Comparison of ENCODE assay signal across 20 cellular contexts in the genomic region with DNA sequence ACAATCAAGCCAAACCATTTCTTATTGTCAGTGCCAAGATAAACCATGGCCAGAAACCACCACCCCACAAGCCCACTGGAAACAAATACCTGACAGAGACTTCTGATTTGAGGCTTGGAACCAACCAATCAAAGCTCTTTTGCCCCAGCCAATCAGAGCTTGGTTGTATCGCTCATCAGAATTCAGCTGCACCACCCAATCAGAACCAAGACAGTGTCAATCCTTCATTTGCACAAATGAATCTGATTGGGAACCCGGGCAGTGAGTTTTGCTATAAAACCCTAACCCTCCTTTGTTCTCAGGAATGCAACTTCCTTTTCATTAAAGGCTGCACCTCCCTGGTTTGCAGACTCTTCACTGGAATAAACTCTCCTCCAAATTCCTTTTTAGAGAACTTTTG.
DNase-seq lines count a peak whose midpoint lies in the region; ATAC-seq, FAIRE-seq and TF ChIP-seq lines count a peak whose summit lies in the region.
"Had no signal": no experiment of that assay in that cellular context is flagged by ENCODE, and none has a peak within 500 bp of the region (broad histone marks: within the 10 kb centered on the region; RNA-seq: fewer than 3 reads in every experiment).

No MANE protein-coding gene starts in this region.

- no peak for TF ChIP-seq EP300 in K562 (IDR thresholded peaks at IDR 0.05; ENCODE audit: low read length)

- CTCF ChIA-PET in OCI-LY7 (lab: Charles Lee; ENCODE audit: unreplicated experiment), result no interaction called here
- CTCF ChIA-PET in K562 (lab: Yijun Ruan, JAX; ENCODE audit: low intra/inter-chr PET ratio), result no interaction called here

- H3K9ac ChIP-seq in K562 (ENCODE audit: insufficient read depth in 1 of 2, low read depth in 2 of 2, low read length in 2 of 2) (no peak overlapping the region), mesendoderm (ENCODE audit: low read length) (no peak overlapping the region)
- H3K9ac ChIP-seq: BLaER1 treated with 17β-estradiol and CSF1 and Interleukin-3, amounts not matched to agents 10 nM and 100 nM; KMS-11 had no signal

- no peak overlapping the region for H2BK5ac ChIP-seq in mesendoderm (ENCODE audit: low read length)

- intact Hi-C loops in OCI-LY7 (cut with micrococcal nuclease; ENCODE audit: unreplicated experiment), result no loop called here
- intact Hi-C loops in K562 (cut with micrococcal nuclease), result no loop called here

- no peak overlapping the region for H3K18ac ChIP-seq in mesendoderm (ENCODE audit: low read length)

- TF ChIP-seq RAD21 in K562 (CRISPR knock-in tag; conservative IDR thresholded peaks at IDR 0.05 in 1 of 2, IDR thresholded peaks at IDR 0.05 in 1 of 2), result no peak

- no peak overlapping the region for H4K8ac ChIP-seq in mesendoderm (ENCODE audit: low read depth, low read length)

- no peaks in the 10 kb centered on the region for H4K20me1 ChIP-seq in DOHH2 (ENCODE audit: control insufficient read depth, insufficient read depth, low read depth, low read length)
- no peaks in the 10 kb centered on the region for H4K20me1 ChIP-seq in OCI-LY7 (ENCODE audit: insufficient read depth, low read length)
- 0 out of 2 replicates have a peak, but pooled peaks cover 2% of the 10 kb centered on the region for H4K20me1 ChIP-seq in K562 (replicated peaks; ENCODE audit: control insufficient read depth, insufficient read depth, low read length)
- H4K20me1 ChIP-seq: BLaER1 treated with 17β-estradiol and CSF1 and Interleukin-3, amounts not matched to agents 10 nM and 100 nM had no signal

- H3K4me1 ChIP-seq in DOHH2 (ENCODE audit: control insufficient read depth, low read length) (peaks cover 81% of the 10 kb centered on the region), OCI-LY7 (ENCODE audit: insufficient read depth, low read length, poor library complexity, severe bottlenecking) (peaks cover 16% of the 10 kb centered on the region), K562 (replicated peaks in 1 of 2; ENCODE audit: control insufficient read depth in 2 of 2, insufficient read depth in 2 of 2, low read length in 2 of 2) (peaks cover 0 to 12% of the 10 kb centered on the region in 2 experiments; a peak in 2 of 5 replicates), mesendoderm (ENCODE audit: control insufficient read depth, low read depth, low read length) (no peaks in the 10 kb centered on the region)
- H3K4me1 ChIP-seq: BLaER1 treated with 17β-estradiol and CSF1 and Interleukin-3, amounts not matched to agents 10 nM and 100 nM had no signal

- H3K56ac ChIP-seq in mesendoderm (ENCODE audit: low read length), result no peak overlapping the region

- POLR2A ChIA-PET in OCI-LY7 (lab: Charles Lee) (interaction anchor here (0.6 to 1.6 kb wide), 8 partner anchors 13 to 191 kb away, joined by 3 to 6 read pairs (median 3); no protein-coding TSS in a partner anchor), K562 (lab: Yijun Ruan, JAX) (interaction anchor here (1.1 to 1.2 kb wide), 2 partner anchors 9 to 187 kb away, joined by 3 read pairs; no protein-coding TSS in a partner anchor)

- H4K5ac ChIP-seq in mesendoderm (ENCODE audit: low read length), result no peak overlapping the region

- H3K4me3 ChIP-seq in DOHH2 (ENCODE audit: low read length) (peak overlapping the region; percentile 31), OCI-LY7 (ENCODE audit: low read depth, low read length, poor library complexity, severe bottlenecking) (no peak overlapping the region), K562 (no peak overlapping the region), mesendoderm (ENCODE audit: low read length) (no peak overlapping the region)
- H3K4me3 ChIP-seq: BLaER1 treated with 17β-estradiol and CSF1 and Interleukin-3, amounts not matched to agents 10 nM and 100 nM had no signal

- H2AFZ ChIP-seq in OCI-LY7 (ENCODE audit: low read length) (no peak overlapping the region), K562 (ENCODE audit: low read depth, low read length) (no peak overlapping the region)

- DNase-seq in OCI-LY7 (ENCODE audit: low spot score) (no peak), K562 (ENCODE audit: extremely low read depth in 1 of 4, low spot score in 3 of 4) (peak in 1 of 4 experiments; percentile 32), mesendoderm (peak; percentile 69), amygdala (lab: John Stamatoyannopoulos, UW) (no peak), SKM-1 treated with dmso at 0.1 percent for 144 hours (lab: John Stamatoyannopoulos, UW; ENCODE audit: unreplicated experiment) (no peak), medulla oblongata (ENCODE audit: extremely low spot score) (no peak)
- no peak for DNase-seq in activated T-cell treated with anti-CD3 and anti-CD28 coated beads, Interleukin-2, amount 50 U/mL, for 1 hour
- DNase-seq: DMS 273 treated with DMSO at 0.1 percent for 48 hours; NCI-H187; NCI-H345; NCI-H69; NK-92 treated with Interleukin-12 subunit alpha and Interleukin-12 subunit beta, amount 100 ng/mL, for 24 hours; PC-3 had no signal

- H3K4ac ChIP-seq in mesendoderm (ENCODE audit: low read depth, low read length), result peak overlapping the region; percentile 12

- peaks cover 1% of the 10 kb centered on the region for H3K79me1 ChIP-seq in mesendoderm (ENCODE audit: low read length)

- no peak for TF ChIP-seq POLR2A in K562 (conservative IDR thresholded peaks at IDR 0.05)

- H3K9me1 ChIP-seq in K562 (ENCODE audit: control insufficient read depth, insufficient read depth, low read length), result no peaks in the 10 kb centered on the region

- BruUV-seq in OCI-LY7 (replicated peaks; lab: Mats Ljungman, UMichigan) (no TSS peak), K562 (replicated peaks; lab: Mats Ljungman, UMichigan) (no TSS peak)

- H3F3A ChIP-seq in DOHH2 (ENCODE audit: control insufficient read depth, insufficient read depth), result peaks cover 7% of the 10 kb centered on the region; the same call in 1 of the 2 replicates

- ATAC-seq in K562, result peak; percentile 61
- ATAC-seq: HCT116, HepG2, PC-3 had no signal

- H3K27me3 ChIP-seq in DOHH2 (ENCODE audit: control insufficient read depth, low read length), result no peaks in the 10 kb centered on the region
- no peaks in the 10 kb centered on the region for H3K27me3 ChIP-seq in K562 (ENCODE audit: control insufficient read depth in 2 of 2, insufficient read depth in 2 of 2, low read length in 2 of 2)
- no peaks in the 10 kb centered on the region for H3K27me3 ChIP-seq in mesendoderm (ENCODE audit: insufficient read depth, low read length, poor library complexity)
- H3K27me3 ChIP-seq: BLaER1 treated with 17β-estradiol and CSF1 and Interleukin-3, amounts not matched to agents 10 nM and 100 nM had no signal

- TF ChIP-seq CTCF in DOHH2 (IDR thresholded peaks at IDR 0.05; ENCODE audit: low read depth, low read length, poor library complexity, severe bottlenecking) (no peak), OCI-LY7 (conservative IDR thresholded peaks at IDR 0.05; ENCODE audit: low read length) (no peak), K562 (IDR thresholded peaks at IDR 0.05 in 2 of 3, conservative IDR thresholded peaks at IDR 0.05 in 1 of 3; ENCODE audit: insufficient read depth in 2 of 3, low read depth in 1 of 3, low read length in 3 of 3) (no peak)

- WGBS in K562 (ENCODE audit: insufficient coverage, low coverage, missing lambda C conversion rate), result 52% methylated on average over 2 of the region's 2 CpGs
- WGBS in mesendoderm (ENCODE audit: extremely low coverage, insufficient coverage, low lambda C conversion rate), result no CpG with 5 or more reads among the region's 2 CpGs

- H3K79me2 ChIP-seq in DOHH2 (ENCODE audit: control insufficient read depth, low read length) (peaks cover 55% of the 10 kb centered on the region), OCI-LY7 (ENCODE audit: insufficient read depth, low read depth, low read length) (no peaks in the 10 kb centered on the region), K562 (ENCODE audit: control insufficient read depth, insufficient read depth, low read length) (peaks cover 17% of the 10 kb centered on the region; the same call in 2 of the 3 replicates), mesendoderm (ENCODE audit: control insufficient read depth, insufficient read depth, low read length) (peaks cover 2% of the 10 kb centered on the region)

- H3K9me3 ChIP-seq in DOHH2 (ENCODE audit: control insufficient read depth, insufficient read depth, low read length) (no peaks in the 10 kb centered on the region), OCI-LY7 (ENCODE audit: low read length) (no peaks in the 10 kb centered on the region), K562 (replicated peaks; ENCODE audit: control insufficient read depth, insufficient read depth, low read depth, low read length) (no peaks in the 10 kb centered on the region)
- H3K9me3 ChIP-seq: BLaER1 treated with 17β-estradiol and CSF1 and Interleukin-3, amounts not matched to agents 10 nM and 100 nM had no signal

- H3K23ac ChIP-seq in mesendoderm (ENCODE audit: low read length), result no peak overlapping the region

- H3K9me2 ChIP-seq in DOHH2 (replicated peaks; ENCODE audit: control insufficient read depth, low read length), result no peaks in the 10 kb centered on the region
- no peaks in the 10 kb centered on the region for H3K9me2 ChIP-seq in OCI-LY7 (ENCODE audit: insufficient read depth, low read length)

- no peak overlapping the region for H2AK5ac ChIP-seq in mesendoderm (ENCODE audit: low read length)

- H2BK15ac ChIP-seq in mesendoderm (replicated peaks; ENCODE audit: low read depth), result no peak overlapping the region

- H3K27ac ChIP-seq in DOHH2 (ENCODE audit: low read depth, low read length), result peak overlapping the region; percentile 29
- H3K27ac ChIP-seq in OCI-LY7 (ENCODE audit: low read depth, low read length, poor library complexity, severe bottlenecking), result no peak overlapping the region
- H3K27ac ChIP-seq in K562 (ENCODE audit: extremely low read depth, low read depth, low read length), result no peak overlapping the region
- H3K27ac ChIP-seq in mesendoderm (ENCODE audit: low read depth, low read length), result no peak overlapping the region
- H3K27ac ChIP-seq: BLaER1 treated with 17β-estradiol and CSF1 and Interleukin-3, amounts not matched to agents 10 nM and 100 nM; KMS-11; RWPE1 had no signal

- peak; percentile 46 for FAIRE-seq in K562 (lab: Jason Lieb, UNC)
- FAIRE-seq: A204.1, HepG2 had no signal

- H3K4me2 ChIP-seq in DOHH2 (ENCODE audit: low read length) (peak overlapping the region; percentile 48), OCI-LY7 (ENCODE audit: low read length) (0 out of 2 replicates have a peak overlapping the region, but pooled peaks have one; percentile 22), K562 (ENCODE audit: insufficient read depth, low read length) (no peak overlapping the region), mesendoderm (ENCODE audit: low read length) (no peak overlapping the region)
- H3K4me2 ChIP-seq: BLaER1 treated with 17β-estradiol and CSF1 and Interleukin-3, amounts not matched to agents 10 nM and 100 nM; KMS-11 had no signal

- no peak overlapping the region for H2BK120ac ChIP-seq in mesendoderm (ENCODE audit: low read depth, low read length)

- H3K36me3 ChIP-seq in DOHH2 (ENCODE audit: control insufficient read depth, low read length) (peaks cover 13% of the 10 kb centered on the region; the same call in 1 of the 2 replicates), OCI-LY7 (ENCODE audit: insufficient read depth, low read length) (no peaks in the 10 kb centered on the region), K562 (ENCODE audit: control insufficient read depth, insufficient read depth, low read length) (no peaks in the 10 kb centered on the region), mesendoderm (ENCODE audit: control insufficient read depth, insufficient read depth, low read length) (no peaks in the 10 kb centered on the region)
- H3K36me3 ChIP-seq: BLaER1 treated with 17β-estradiol and CSF1 and Interleukin-3, amounts not matched to agents 10 nM and 100 nM had no signal

- in situ Hi-C loops in K562 (cut with MboI), result no loop called here

Comparison
In these comparisons a context has a peak if more than half of its experiments do, and no peak if none do; other contexts are left out.
1. H3K4me2 ChIP-seq: peak in DOHH2 (single experiment) and OCI-LY7 (single experiment); none in K562 (single experiment) and mesendoderm (single experiment).